ENCODE assay signal across 8 cellular contexts in the genomic region with DNA sequence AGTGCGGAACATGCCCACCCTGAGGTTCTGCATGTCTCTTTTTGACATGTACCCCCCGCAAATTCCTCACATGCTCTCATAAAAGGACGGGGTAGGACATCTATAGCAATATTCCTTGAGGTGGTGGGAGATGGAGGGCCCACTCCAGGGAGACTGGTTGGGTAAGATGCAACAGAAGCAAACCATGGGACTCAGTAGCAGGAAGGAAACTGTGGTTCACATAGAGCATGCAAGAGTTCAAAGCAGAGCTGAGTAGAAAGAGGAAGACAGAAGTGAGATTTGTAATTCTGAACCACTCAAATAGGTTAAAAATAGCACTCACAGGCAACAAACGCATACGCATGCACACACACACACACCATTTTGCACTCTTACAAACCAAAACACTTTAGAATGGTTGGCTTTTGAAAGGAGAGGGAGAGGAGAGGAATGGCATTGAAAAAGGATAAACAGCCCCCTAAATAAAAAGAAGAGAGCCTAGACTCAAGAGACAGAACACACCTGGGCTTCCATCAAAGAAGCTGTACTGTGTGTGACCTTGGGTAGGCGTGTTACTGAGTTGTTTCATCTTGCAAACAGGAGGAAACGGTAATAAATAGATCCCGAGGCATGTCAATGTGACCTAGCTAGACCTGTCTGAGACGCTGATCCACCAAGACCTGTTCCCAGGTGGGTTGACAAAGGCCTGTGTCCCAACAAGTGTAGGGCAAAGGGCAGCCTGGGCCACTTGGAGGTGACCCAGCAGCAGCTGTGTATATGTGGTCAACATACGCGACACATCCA.
A peak's percentile ranks its signal among the peaks of the same experiment; 100 is the strongest.
DNase-seq lines count a peak whose midpoint lies in the region; ATAC-seq and TF ChIP-seq lines count a peak whose summit lies in the region.

No MANE protein-coding gene starts in this region.

- peak overlapping the region; percentile 22 to 94 (median 84) for H3K27ac Mint-ChIP-seq in CD8-positive, alpha-beta memory T cell
- peak overlapping the region; percentile 91 for H3K27ac Mint-ChIP-seq in activated CD4-positive, alpha-beta memory T cell treated with anti-CD3 and anti-CD28 coated beads, Interleukin-2, amount 10 ng/mL, durations not matched to agents 7 days and 5 days

- peaks cover 72 to 85% (median 73%) of the 10 kb centered on the region in 3 donors for H3K4me1 Mint-ChIP-seq in CD8-positive, alpha-beta memory T cell
- peaks cover 42% of the 10 kb centered on the region for H3K4me1 Mint-ChIP-seq in activated CD4-positive, alpha-beta memory T cell treated with anti-CD3 and anti-CD28 coated beads, Interleukin-2, amount 10 ng/mL, durations not matched to agents 7 days and 5 days

- TF ChIP-seq POLR2A in stomach (IDR thresholded peaks at IDR 0.05): no peak

- POLR2A ChIA-PET in CD8-positive, alpha-beta memory T cell (lab: Charles Lee): interaction anchor here (0.7 to 1.0 kb wide), 2 partner anchors 27 to 301 kb away, joined by 3 read pairs; no protein-coding TSS in a partner anchor
- POLR2A ChIA-PET in activated CD4-positive, alpha-beta memory T cell treated with anti-CD3 and anti-CD28 coated beads, Interleukin-2, amount 10 ng/mL, durations not matched to agents 7 days and 5 days (lab: Charles Lee): interaction anchor here (0.8 to 1.0 kb wide), 2 partner anchors 20 to 26 kb away, joined by 3 to 4 read pairs; no protein-coding TSS in a partner anchor

- peaks cover 77% of the 10 kb centered on the region for H3K4me1 ChIP-seq in CD8-positive, alpha-beta memory T cell (ENCODE audit: insufficient read depth, low read length)
- H3K4me1 ChIP-seq in thymus (ENCODE audit: control insufficient read depth, insufficient read depth, low read length) (peaks cover 56% of the 10 kb centered on the region), stomach (peaks cover 6 to 18% (median 11%) of the 10 kb centered on the region in 4 donors)

- no peaks in the 10 kb centered on the region for H3K36me3 ChIP-seq in CD8-positive, alpha-beta memory T cell (ENCODE audit: insufficient read depth, low read length)
- H3K36me3 ChIP-seq in thymus (ENCODE audit: control insufficient read depth, insufficient read depth): no peaks in the 10 kb centered on the region
- H3K36me3 ChIP-seq in stomach: no peaks in the 10 kb centered on the region

- H3K27me3 Mint-ChIP-seq in CD8-positive, alpha-beta memory T cell: peaks cover 0 to 2% of the 10 kb centered on the region in 2 donors
- peaks cover 6% of the 10 kb centered on the region for H3K27me3 Mint-ChIP-seq in activated CD4-positive, alpha-beta memory T cell treated with anti-CD3 and anti-CD28 coated beads, Interleukin-2, amount 10 ng/mL, durations not matched to agents 7 days and 5 days

- no peak for TF ChIP-seq EP300 in stomach (IDR thresholded peaks at IDR 0.05)

- intact Hi-C loops in stomach (cut with DNase I; ENCODE audit: low total_unique reads): no loop called here

- CTCF ChIA-PET in CD8-positive, alpha-beta memory T cell (lab: Charles Lee): interaction anchor here (0.9 to 4.8 kb wide), 5 partner anchors 18 to 101 kb away, joined by 3 to 35 read pairs (median 4); no protein-coding TSS in a partner anchor
- CTCF ChIA-PET in activated CD4-positive, alpha-beta memory T cell treated with anti-CD3 and anti-CD28 coated beads, Interleukin-2, amount 10 ng/mL, durations not matched to agents 7 days and 5 days (lab: Charles Lee): interaction anchor here (1.3 to 2.0 kb wide), 3 partner anchors 10 to 101 kb away, joined by 3 to 8 read pairs (median 6); no protein-coding TSS in a partner anchor

- no peak overlapping the region for H3K27ac ChIP-seq in CD8-positive, alpha-beta memory T cell (ENCODE audit: low read depth, low read length)
- H3K27ac ChIP-seq in thymus (ENCODE audit: low read depth) (peak overlapping the region; percentile 89), stomach (peak overlapping the region in 1 of 5 donors; percentile 42)

- TF ChIP-seq CTCF in stomach (IDR thresholded peaks at IDR 0.05): no peak

- H3K9me3 Mint-ChIP-seq in CD8-positive, alpha-beta memory T cell: no peaks in the 10 kb centered on the region
- no peaks in the 10 kb centered on the region for H3K9me3 Mint-ChIP-seq in activated CD4-positive, alpha-beta memory T cell treated with anti-CD3 and anti-CD28 coated beads, Interleukin-2, amount 10 ng/mL, durations not matched to agents 7 days and 5 days

- ATAC-seq in GM19395 (IDR thresholded peaks at IDR 0.05; ENCODE audit: unreplicated experiment): peak; percentile 92
- peak; percentile 84 for ATAC-seq in HG03280 (IDR thresholded peaks at IDR 0.05; ENCODE audit: unreplicated experiment)

- 21% methylated on average over 11 of the region's 11 CpGs for WGBS in thymus
- 55 to 68% (median 59%) methylated on average over 11 of the region's 11 CpGs for WGBS in stomach, 5 donors

- H3K4me3 Mint-ChIP-seq in CD8-positive, alpha-beta memory T cell: peak overlapping the region; percentile 19 to 89 (median 85)
- H3K4me3 Mint-ChIP-seq in activated CD4-positive, alpha-beta memory T cell treated with anti-CD3 and anti-CD28 coated beads, Interleukin-2, amount 10 ng/mL, durations not matched to agents 7 days and 5 days: peak overlapping the region; percentile 46

- no peaks in the 10 kb centered on the region for H3K9me3 ChIP-seq in CD8-positive, alpha-beta memory T cell (ENCODE audit: low read length)
- no peaks in the 10 kb centered on the region for H3K9me3 ChIP-seq in thymus (ENCODE audit: control insufficient read depth)
- H3K9me3 ChIP-seq in stomach: no peaks in the 10 kb centered on the region

- no peaks in the 10 kb centered on the region for H3K27me3 ChIP-seq in CD8-positive, alpha-beta memory T cell (ENCODE audit: insufficient read depth, low read length, poor library complexity, severe bottlenecking)
- peaks cover 17% of the 10 kb centered on the region for H3K27me3 ChIP-seq in thymus (ENCODE audit: control insufficient read depth, insufficient read depth)
- H3K27me3 ChIP-seq in stomach: peaks cover 0 to 36% (median 7%) of the 10 kb centered on the region in 3 donors

- H3K4me3 ChIP-seq in CD8-positive, alpha-beta memory T cell (ENCODE audit: low read length): peak overlapping the region; percentile 28
- H3K4me3 ChIP-seq in thymus (ENCODE audit: low read length) (peak overlapping the region; percentile 10), stomach (no peak overlapping the region)

- DNase-seq in CD8-positive, alpha-beta memory T cell: peak in 2 of 5 donors; percentile 58 to 73
- DNase-seq in activated CD4-positive, alpha-beta memory T cell treated with anti-CD3 and anti-CD28 coated beads, Interleukin-2, amount 10 ng/mL, durations not matched to agents 7 days and 5 days: no peak
- no peak for DNase-seq in stimulated activated CD4-positive, alpha-beta T cell treated with anti-CD3 and anti-CD28 coated beads, Interleukin-4, amount 100 ng/mL, for 24 hours
- no peak for DNase-seq in stomach
- DNase-seq in activated gamma-delta T cell (lab: John Stamatoyannopoulos, UW): no peak

- H3K36me3 Mint-ChIP-seq in CD8-positive, alpha-beta memory T cell: no peaks in the 10 kb centered on the region
- no peaks in the 10 kb centered on the region for H3K36me3 Mint-ChIP-seq in activated CD4-positive, alpha-beta memory T cell treated with anti-CD3 and anti-CD28 coated beads, Interleukin-2, amount 10 ng/mL, durations not matched to agents 7 days and 5 days (ENCODE audit: low read depth)

Comparison
In these comparisons a context has a peak if more than half of its experiments do, and no peak if none do; other contexts are left out.
1. H3K4me3 ChIP-seq: peak in CD8-positive, alpha-beta memory T cell (single experiment) and thymus (single experiment); none in stomach (0 of 4).